4 cellular contexts compared by ENCODE assay signal in the genomic region with DNA sequence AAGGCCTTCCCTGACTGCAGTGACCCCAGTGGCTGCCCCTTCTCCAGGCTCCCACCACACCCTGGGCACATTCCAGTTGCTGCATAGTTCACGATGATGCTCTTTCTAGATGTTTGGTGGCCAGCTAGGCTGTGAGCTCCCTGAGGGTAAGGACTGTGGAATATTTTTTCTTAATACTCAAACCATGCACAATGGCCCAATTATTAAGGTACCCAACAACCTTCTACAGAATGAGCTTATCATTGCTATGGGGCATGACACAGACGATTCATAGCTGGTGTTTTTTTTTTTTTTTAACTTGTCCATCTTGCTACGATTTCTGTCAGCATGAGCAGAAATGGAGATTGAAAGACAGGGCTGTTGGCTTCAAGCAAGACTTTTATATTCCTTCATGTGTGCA.
"Had no signal": no experiment of that assay in that cellular context is flagged by ENCODE, and none has a peak within 500 bp of the region (broad histone marks: within the 10 kb centered on the region; RNA-seq: fewer than 3 reads in every experiment).

No MANE protein-coding gene starts in this region.

- DNase-seq: H9, HCEC 1CT, IMR-90 had no signal

- H3K27ac Mint-ChIP-seq: GM23338 had no signal

- H3K9me3 Mint-ChIP-seq: GM23338, H9 had no signal

- H3K4me3 Mint-ChIP-seq: GM23338, H9 had no signal
